In genomic region chr19:44598880-44599279, GRCh38 we compare ENCODE assay signal across 18 cellular contexts. TPM values are rescaled to one million over a fixed set of nuclear protein-coding genes. Genes with fewer than 3 reads are reported as not detected.
"Had no signal": no experiment of that assay in that cellular context is flagged by ENCODE, and none has a peak within 500 bp of the region (broad histone marks: within the 10 kb centered on the region; RNA-seq: fewer than 3 reads in every experiment).

No MANE protein-coding gene starts in this region.

- H3K4me1 ChIP-seq: breast epithelium, vagina had no signal

- H3K36me3 ChIP-seq: breast epithelium, esophagus squamous epithelium, ovary, thoracic aorta, vagina had no signal

- H3K27ac ChIP-seq: breast epithelium, esophagus squamous epithelium, ovary, thoracic aorta, vagina had no signal

- H3K4me3 ChIP-seq: breast epithelium, esophagus squamous epithelium, ovary, thoracic aorta, vagina had no signal

- H3K4me1 Mint-ChIP-seq: activated naive CD8-positive, alpha-beta T cell treated with anti-CD3 and anti-CD28 coated beads, Interleukin-2, amount 10 ng/mL, durations not matched to agents 7 days and 5 days; memory B cell; neural crest cell; stimulated activated naive CD8-positive, alpha-beta T cell treated with anti-CD3 and anti-CD28 coated beads, Interleukin-15, amount 100 ng/mL, for 72 hours had no signal

- H3K4me3 Mint-ChIP-seq: activated CD4-positive, alpha-beta memory T cell treated with anti-CD3 and anti-CD28 coated beads for 36 hours; activated naive CD8-positive, alpha-beta T cell treated with anti-CD3 and anti-CD28 coated beads, Interleukin-2, amount 10 ng/mL, durations not matched to agents 7 days and 5 days; activated T-cell treated with anti-CD3 and anti-CD28 coated beads, Interleukin-2, amount 50 U/mL, for 4 hours; memory B cell; neural crest cell; stimulated activated naive CD8-positive, alpha-beta T cell treated with anti-CD3 and anti-CD28 coated beads, Interleukin-15, amount 100 ng/mL, for 72 hours had no signal

- H3K27me3 ChIP-seq: ovary, vagina had no signal

- H3K27ac Mint-ChIP-seq: activated CD4-positive, alpha-beta memory T cell treated with anti-CD3 and anti-CD28 coated beads for 36 hours; activated naive CD8-positive, alpha-beta T cell treated with anti-CD3 and anti-CD28 coated beads, Interleukin-2, amount 10 ng/mL, durations not matched to agents 7 days and 5 days; memory B cell; stimulated activated naive CD8-positive, alpha-beta T cell treated with anti-CD3 and anti-CD28 coated beads, Interleukin-15, amount 100 ng/mL, for 72 hours had no signal

- ATAC-seq: activated T-cell treated with anti-CD3 and anti-CD28 coated beads, Interleukin-2, amount 50 U/mL, for 4 hours; stimulated activated naive CD8-positive, alpha-beta T cell treated with anti-CD3 and anti-CD28 coated beads, Interleukin-15, amount 100 ng/mL, for 72 hours had no signal

- DNase-seq: activated CD4-positive, alpha-beta memory T cell treated with anti-CD3 and anti-CD28 coated beads for 36 hours; activated gamma-delta T cell treated with Interleukin-2 at 50 U/mL for 16 hours; activated naive CD8-positive, alpha-beta T cell treated with anti-CD3 and anti-CD28 coated beads, Interleukin-2, amount 10 ng/mL, durations not matched to agents 7 days and 5 days; activated T-cell treated with anti-CD3 and anti-CD28 coated beads, Interleukin-2, amount 50 U/mL, for 4 hours; anterior cingulate cortex; esophagus squamous epithelium; foreskin fibroblast; ovary; stimulated activated CD4-positive, alpha-beta T cell treated with anti-CD3 and anti-CD28 coated beads, Interleukin-15, amount 100 ng/mL, for 24 hours; stimulated activated CD4-positive, alpha-beta T cell treated with anti-CD3 and anti-CD28 coated beads, Interleukin-4, amount 100 ng/mL, for 4 hours; stimulated activated naive CD8-positive, alpha-beta T cell treated with anti-CD3 and anti-CD28 coated beads, Interleukin-15, amount 100 ng/mL, for 72 hours; T-helper 9 cell had no signal

- H3K36me3 Mint-ChIP-seq: activated CD4-positive, alpha-beta memory T cell treated with anti-CD3 and anti-CD28 coated beads for 36 hours; activated naive CD8-positive, alpha-beta T cell treated with anti-CD3 and anti-CD28 coated beads, Interleukin-2, amount 10 ng/mL, durations not matched to agents 7 days and 5 days had no signal

- H3K9me3 ChIP-seq: ovary, thoracic aorta, vagina had no signal

RNA-seq across cellular contexts. Expression of gene IGSF23, which starts 14.5 kb away (rescaled TPM):
- total RNA-seq: activated CD4-positive, alpha-beta memory T cell treated with anti-CD3 and anti-CD28 coated beads for 36 hours; activated naive CD8-positive, alpha-beta T cell treated with anti-CD3 and anti-CD28 coated beads, Interleukin-2, amount 10 ng/mL, durations not matched to agents 7 days and 5 days; activated T-cell treated with anti-CD3 and anti-CD28 coated beads, Interleukin-2, amount 50 U/mL, for 4 hours; breast epithelium; cerebellum; esophagus squamous epithelium; neural crest cell; thoracic aorta; vagina had no signal
